1 cellular context compared by ENCODE assay signal in the genomic region with DNA sequence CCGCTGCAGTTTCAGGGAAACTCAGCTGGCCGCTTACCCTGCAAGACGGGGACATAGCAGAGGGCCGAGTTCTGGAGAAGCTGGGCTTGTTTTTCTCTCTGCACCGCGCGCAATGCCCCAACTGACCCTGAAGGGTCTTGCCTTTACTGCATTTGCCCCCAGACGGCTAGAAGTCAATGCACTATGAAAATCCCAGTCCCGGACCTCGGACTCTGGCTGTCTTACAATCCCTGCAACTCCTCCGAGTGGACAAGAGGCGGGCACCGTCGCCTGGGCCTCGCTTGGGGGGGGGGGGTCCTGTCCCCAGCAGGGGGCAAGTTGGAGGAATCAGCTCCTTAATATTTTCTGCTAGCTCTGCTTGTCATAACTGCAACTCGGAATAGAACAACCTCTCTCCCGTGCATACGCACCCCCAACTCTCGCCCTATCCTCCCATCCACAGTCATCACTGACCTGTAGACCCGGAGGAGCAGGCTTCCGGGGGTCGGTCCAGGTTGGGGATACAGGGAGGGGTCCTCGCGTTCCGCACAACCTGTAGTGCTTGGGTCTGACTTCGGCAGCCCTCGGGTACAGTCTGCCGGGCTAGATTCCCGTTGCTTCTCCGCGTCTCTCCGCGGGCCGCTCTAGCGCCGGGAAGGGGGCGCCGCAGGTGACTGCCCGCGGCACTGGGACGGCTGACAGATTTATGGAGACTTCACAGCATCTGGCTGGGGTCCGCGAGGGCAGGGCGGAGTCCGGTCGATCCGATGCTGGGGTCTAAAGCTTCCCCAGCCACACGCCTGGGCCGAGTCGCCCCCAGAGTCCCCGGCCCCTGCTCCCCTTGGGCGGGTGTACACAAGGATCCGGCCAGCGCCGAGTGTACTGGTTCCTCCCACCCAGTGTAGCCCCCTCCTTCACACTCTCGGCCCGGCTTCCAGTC.
TF ChIP-seq lines count a peak whose summit lies in the region.

No MANE protein-coding gene starts in this region.

TF ChIP-seq in HepG2, 621 proteins besides CTCF, POLR2A, EP300 and RAD21 (continued from another document):
- TF ChIP-seq, protein P1, sequence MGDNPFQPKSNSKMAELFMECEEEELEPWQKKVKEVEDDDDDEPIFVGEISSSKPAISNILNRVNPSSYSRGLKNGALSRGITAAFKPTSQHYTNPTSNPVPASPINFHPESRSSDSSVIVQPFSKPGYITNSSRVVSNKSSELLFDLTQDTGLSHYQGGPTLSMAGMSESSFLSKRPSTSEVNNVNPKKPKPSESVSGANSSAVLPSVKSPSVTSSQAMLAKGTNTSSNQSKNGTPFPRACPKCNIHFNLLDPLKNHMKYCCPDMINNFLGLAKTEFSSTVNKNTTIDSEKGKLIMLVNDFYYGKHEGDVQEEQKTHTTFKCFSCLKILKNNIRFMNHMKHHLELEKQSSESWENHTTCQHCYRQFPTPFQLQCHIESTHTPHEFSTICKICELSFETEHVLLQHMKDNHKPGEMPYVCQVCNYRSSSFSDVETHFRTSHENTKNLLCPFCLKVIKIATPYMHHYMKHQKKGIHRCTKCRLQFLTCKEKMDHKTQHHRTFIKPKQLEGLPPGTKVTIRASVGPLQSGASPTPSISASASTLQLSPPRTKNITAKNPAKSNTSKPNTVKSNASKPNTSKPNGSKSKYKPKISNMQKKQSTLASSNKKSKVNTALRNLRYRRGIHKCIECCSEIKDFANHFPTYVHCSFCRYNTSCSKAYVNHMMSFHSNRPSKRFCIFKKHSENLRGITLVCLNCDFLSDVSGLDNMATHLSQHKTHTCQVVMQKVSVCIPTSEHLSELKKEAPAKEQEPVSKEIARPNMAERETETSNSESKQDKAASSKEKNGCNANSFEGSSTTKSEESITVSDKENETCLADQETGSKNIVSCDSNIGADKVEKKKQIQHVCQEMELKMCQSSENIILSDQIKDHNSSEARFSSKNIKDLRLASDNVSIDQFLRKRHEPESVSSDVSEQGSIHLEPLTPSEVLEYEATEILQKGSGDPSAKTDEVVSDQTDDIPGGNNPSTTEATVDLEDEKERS (CRISPR knock-in tag; IDR thresholded peaks at IDR 0.05) = no peak
- TF ChIP-seq EZH2 (conservative IDR thresholded peaks at IDR 0.05; ENCODE audit: low read depth, low read length) (peak; percentile 66; the same call in 1 of the 2 replicates), TAF15 (IDR thresholded peaks at IDR 0.05; ENCODE audit: low read depth, low read length, poor library complexity, severe bottlenecking) (no peak), ZNF570 (CRISPR knock-in tag; IDR thresholded peaks at IDR 0.05; ENCODE audit: borderline replicate concordance) (no peak), ZNF777 (CRISPR knock-in tag; IDR thresholded peaks at IDR 0.05) (peak; percentile 44; the same call in 1 of the 2 replicates), JUND (CRISPR knock-in tag; IDR thresholded peaks at IDR 0.05) (no peak), ZNF138 (CRISPR knock-in tag; IDR thresholded peaks at IDR 0.05; ENCODE audit: low read depth) (no peak), RNF2 (conservative IDR thresholded peaks at IDR 0.05; ENCODE audit: low read depth) (no peak), CBX2 (IDR thresholded peaks at IDR 0.05; ENCODE audit: low read depth, low read length) (0 out of 2 replicates have a peak, but pooled peaks have one; percentile 8), CBX2 (CRISPR knock-in tag; IDR thresholded peaks at IDR 0.05; ENCODE audit: low read depth) (no peak), MATR3 (CRISPR knock-in tag; IDR thresholded peaks at IDR 0.05) (no peak), ZFY (CRISPR knock-in tag; IDR thresholded peaks at IDR 0.05) (peak; percentile 29; the same call in 1 of the 2 replicates)
